In genomic region chr2:239498981-239499633, GRCh38 we compare ENCODE assay signal across 17 cellular contexts.
DNase-seq lines count a peak whose midpoint lies in the region; ATAC-seq, FAIRE-seq and TF ChIP-seq lines count a peak whose summit lies in the region.
"Had no signal": no experiment of that assay in that cellular context is flagged by ENCODE, and none has a peak within 500 bp of the region (broad histone marks: within the 10 kb centered on the region; RNA-seq: fewer than 3 reads in every experiment).

No MANE protein-coding gene starts in this region.

- no peaks in the 10 kb centered on the region for H3K4me1 Mint-ChIP-seq in activated T-helper 1 cell treated with anti-CD3 and anti-CD28 coated beads, Interleukin-12 subunit alpha, Interleukin-12 subunit beta, Interleukin-2, Interleukin-4 antibody, amounts not matched to agents 30 ng/mL and 10 ng/mL and 1 ng/mL, durations not matched to agents 14 hours and 24 hours and 36 hours (ENCODE audit: low read depth)
- H3K4me1 Mint-ChIP-seq: stimulated activated naive CD8-positive, alpha-beta T cell treated with anti-CD3 and anti-CD28 coated beads, Interleukin-15, amount 100 ng/mL, for 72 hours had no signal

- intact Hi-C loops in breast epithelium (cut with DNase I; ENCODE audit: low total_unique reads): no loop called here
- intact Hi-C loops in left ventricle myocardium superior (cut with micrococcal nuclease): no loop called here
- intact Hi-C loops in posterior vena cava (cut with DNase I): no loop called here
- intact Hi-C loops in activated T-helper 1 cell treated with anti-CD3 and anti-CD28 coated beads, Interleukin-12 subunit alpha, Interleukin-12 subunit beta, Interleukin-2, Interleukin-4 antibody, amounts not matched to agents 30 ng/mL and 10 ng/mL and 1 ng/mL, durations not matched to agents 14 hours and 24 hours and 36 hours (cut with micrococcal nuclease): no loop called here

- TF ChIP-seq POLR2A in breast epithelium (IDR thresholded peaks at IDR 0.05): no peak

- H3K27ac Mint-ChIP-seq in activated T-helper 1 cell treated with anti-CD3 and anti-CD28 coated beads, Interleukin-12 subunit alpha, Interleukin-12 subunit beta, Interleukin-2, Interleukin-4 antibody, amounts not matched to agents 30 ng/mL and 10 ng/mL and 1 ng/mL, durations not matched to agents 14 hours and 24 hours and 36 hours: no peak overlapping the region
- H3K27ac Mint-ChIP-seq: activated T-helper 2 cell treated with anti-CD3 and anti-CD28 coated beads, Interferon-gamma antibody, Interleukin-2, Interleukin-4, amounts not matched to agents 10 μg/mL and 5 μg/mL and 100 μg/mL, durations not matched to agents 14 hours and 24 hours and 36 hours had no signal

- TF ChIP-seq CTCF in AG10803 (conservative IDR thresholded peaks at IDR 0.05; ENCODE audit: low read length): no peak
- no peak for TF ChIP-seq CTCF in breast epithelium (IDR thresholded peaks at IDR 0.05)

- no peaks in the 10 kb centered on the region for H3K36me3 ChIP-seq in breast epithelium
- H3K36me3 ChIP-seq: ascending aorta had no signal

- peak; percentile 86 for ATAC-seq in left ventricle myocardium superior
- ATAC-seq: A549; stimulated activated naive CD8-positive, alpha-beta T cell treated with anti-CD3 and anti-CD28 coated beads, Interleukin-15, amount 100 ng/mL, for 72 hours had no signal

- DNase-seq in AG10803 (ENCODE audit: low read depth) (peak; percentile 66), breast epithelium (ENCODE audit: low spot score in 2 of 2) (peak in 1 of 2 donors; percentile 58), left ventricle myocardium superior (peak; percentile 74), posterior vena cava (ENCODE audit: low spot score) (peak; percentile 93), HTR-8/SVneo (ENCODE audit: insufficient read length, low spot score) (no peak), SHP77 (lab: John Stamatoyannopoulos, UW) (no peak), mesenteric fat pad (ENCODE audit: low spot score) (no peak)
- DNase-seq in activated T-helper 1 cell treated with anti-CD3 and anti-CD28 coated beads, Interleukin-12 subunit alpha, Interleukin-12 subunit beta, Interleukin-2, Interleukin-4 antibody, amounts not matched to agents 30 ng/mL and 10 ng/mL and 1 ng/mL, durations not matched to agents 14 hours and 24 hours and 36 hours (ENCODE audit: low spot score): no peak
- DNase-seq: Karpas-422; mesendoderm; NCI-H1694; NCI-H524; PC-9; stimulated activated naive CD8-positive, alpha-beta T cell treated with anti-CD3 and anti-CD28 coated beads, Interleukin-15, amount 100 ng/mL, for 72 hours had no signal

- H3K9me3 Mint-ChIP-seq in activated T-helper 1 cell treated with anti-CD3 and anti-CD28 coated beads, Interleukin-12 subunit alpha, Interleukin-12 subunit beta, Interleukin-2, Interleukin-4 antibody, amounts not matched to agents 30 ng/mL and 10 ng/mL and 1 ng/mL, durations not matched to agents 14 hours and 24 hours and 36 hours: no peaks in the 10 kb centered on the region
- H3K9me3 Mint-ChIP-seq: activated T-helper 2 cell treated with anti-CD3 and anti-CD28 coated beads, Interferon-gamma antibody, Interleukin-2, Interleukin-4, amounts not matched to agents 10 μg/mL and 5 μg/mL and 100 μg/mL, durations not matched to agents 14 hours and 24 hours and 36 hours had no signal

- H3K36me3 Mint-ChIP-seq in activated T-helper 1 cell treated with anti-CD3 and anti-CD28 coated beads, Interleukin-12 subunit alpha, Interleukin-12 subunit beta, Interleukin-2, Interleukin-4 antibody, amounts not matched to agents 30 ng/mL and 10 ng/mL and 1 ng/mL, durations not matched to agents 14 hours and 24 hours and 36 hours (ENCODE audit: low read depth): no peaks in the 10 kb centered on the region

- no peaks in the 10 kb centered on the region for H3K9me3 ChIP-seq in breast epithelium
- H3K9me3 ChIP-seq: ascending aorta had no signal

- FAIRE-seq in HTR-8/SVneo (lab: Jason Lieb, UNC): no peak
- FAIRE-seq: A549 had no signal

- H3K4me3 ChIP-seq in AG10803 (ENCODE audit: low read length) (no peak overlapping the region), breast epithelium (peak overlapping the region in 1 of 3 donors; percentile 13)
- H3K4me3 ChIP-seq: A549, ascending aorta, PC-9 had no signal

- H3K4me1 ChIP-seq in breast epithelium: no peaks in the 10 kb centered on the region
- H3K4me1 ChIP-seq: A549 had no signal

- no peaks in the 10 kb centered on the region for H3K27me3 ChIP-seq in breast epithelium
- H3K27me3 ChIP-seq: ascending aorta had no signal

- H3K4me3 Mint-ChIP-seq in activated T-helper 1 cell treated with anti-CD3 and anti-CD28 coated beads, Interleukin-12 subunit alpha, Interleukin-12 subunit beta, Interleukin-2, Interleukin-4 antibody, amounts not matched to agents 30 ng/mL and 10 ng/mL and 1 ng/mL, durations not matched to agents 14 hours and 24 hours and 36 hours: no peak overlapping the region
- H3K4me3 Mint-ChIP-seq: stimulated activated naive CD8-positive, alpha-beta T cell treated with anti-CD3 and anti-CD28 coated beads, Interleukin-15, amount 100 ng/mL, for 72 hours had no signal

- H3K27ac ChIP-seq in breast epithelium: peak overlapping the region; percentile 38 to 56
- H3K27ac ChIP-seq: A549, ascending aorta, PC-9 had no signal

- H3K27me3 Mint-ChIP-seq in activated T-helper 1 cell treated with anti-CD3 and anti-CD28 coated beads, Interleukin-12 subunit alpha, Interleukin-12 subunit beta, Interleukin-2, Interleukin-4 antibody, amounts not matched to agents 30 ng/mL and 10 ng/mL and 1 ng/mL, durations not matched to agents 14 hours and 24 hours and 36 hours (ENCODE audit: insufficient read depth): peaks cover 8% of the 10 kb centered on the region

Comparison
In these comparisons a context has a peak if more than half of its experiments do, and no peak if none do; other contexts are left out.
1. DNase-seq: peak in AG10803 (single experiment), left ventricle myocardium superior (single experiment) and posterior vena cava (single experiment); none in activated T-helper 1 cell treated with anti-CD3 and anti-CD28 coated beads, Interleukin-12 subunit alpha, Interleukin-12 subunit beta, Interleukin-2, Interleukin-4 antibody, amounts not matched to agents 30 ng/mL and 10 ng/mL and 1 ng/mL, durations not matched to agents 14 hours and 24 hours and 36 hours (single experiment), HTR-8/SVneo (single experiment), SHP77 (0 of 2) and mesenteric fat pad (single experiment).